Comparison of ENCODE assay signal across 17 cellular contexts in genomic region chrX:71995122-71995521, GRCh38.
DNase-seq lines count a peak whose midpoint lies in the region; ATAC-seq, FAIRE-seq and TF ChIP-seq lines count a peak whose summit lies in the region.
"Had no signal": no experiment of that assay in that cellular context is flagged by ENCODE, and none has a peak within 500 bp of the region (broad histone marks: within the 10 kb centered on the region; RNA-seq: fewer than 3 reads in every experiment).

No MANE protein-coding gene starts in this region.

- FAIRE-seq in HTR-8/SVneo (lab: Jason Lieb, UNC): peak; percentile 4
- FAIRE-seq: GM12892 had no signal

- no peak overlapping the region for H3K4me3 Mint-ChIP-seq in CD8-positive, alpha-beta memory T cell
- H3K4me3 Mint-ChIP-seq in effector memory CD8-positive, alpha-beta T cell: peak overlapping the region; percentile 25 to 29
- peak overlapping the region; percentile 26 for H3K4me3 Mint-ChIP-seq in natural killer cell
- no peak overlapping the region for H3K4me3 Mint-ChIP-seq in osteocyte (ENCODE audit: unreplicated experiment)
- H3K4me3 Mint-ChIP-seq: CD4-positive, CD25-positive, alpha-beta regulatory T cell had no signal

- no peaks in the 10 kb centered on the region for H3K79me2 ChIP-seq in OCI-LY7 (ENCODE audit: insufficient read depth, low read depth, low read length)

- H3K4me1 Mint-ChIP-seq in CD8-positive, alpha-beta memory T cell: peaks cover 29 to 44% (median 37%) of the 10 kb centered on the region in 3 donors
- H3K4me1 Mint-ChIP-seq in effector memory CD8-positive, alpha-beta T cell (ENCODE audit: low read depth in 2 of 2): peaks cover 32 to 35% of the 10 kb centered on the region in 2 donors
- H3K4me1 Mint-ChIP-seq in natural killer cell (peaks cover 52 to 59% of the 10 kb centered on the region in 2 donors), osteocyte (ENCODE audit: unreplicated experiment) (peaks cover 48% of the 10 kb centered on the region)

- no peaks in the 10 kb centered on the region for H4K20me1 ChIP-seq in OCI-LY7 (ENCODE audit: insufficient read depth, low read length)

- no TSS peak for BruUV-seq in OCI-LY7 (replicated peaks; lab: Mats Ljungman, UMichigan)

- H3K27me3 Mint-ChIP-seq in CD8-positive, alpha-beta memory T cell: peaks cover 0 to 5% of the 10 kb centered on the region in 2 donors
- no peaks in the 10 kb centered on the region for H3K27me3 Mint-ChIP-seq in effector memory CD8-positive, alpha-beta T cell
- H3K27me3 Mint-ChIP-seq in natural killer cell (ENCODE audit: low read depth in 2 of 2) (peaks cover 3 to 8% of the 10 kb centered on the region in 2 donors), osteocyte (ENCODE audit: unreplicated experiment) (no peaks in the 10 kb centered on the region)

- intact Hi-C loops in natural killer cell (cut with micrococcal nuclease) (no loop called here), OCI-LY7 (cut with micrococcal nuclease; ENCODE audit: unreplicated experiment) (loop anchor here (5.0 kb wide), 1 partner anchor 132 kb away; no protein-coding TSS in a partner anchor)

- H3K9me3 Mint-ChIP-seq in CD8-positive, alpha-beta memory T cell: no peaks in the 10 kb centered on the region
- H3K9me3 Mint-ChIP-seq in effector memory CD8-positive, alpha-beta T cell: no peaks in the 10 kb centered on the region
- H3K9me3 Mint-ChIP-seq in natural killer cell: no peaks in the 10 kb centered on the region
- H3K9me3 Mint-ChIP-seq in osteocyte (ENCODE audit: unreplicated experiment): peaks cover 5% of the 10 kb centered on the region
- H3K9me3 Mint-ChIP-seq: CD4-positive, CD25-positive, alpha-beta regulatory T cell had no signal

- POLR2A ChIA-PET in CD8-positive, alpha-beta memory T cell (lab: Charles Lee): no interaction called here
- POLR2A ChIA-PET in OCI-LY7 (lab: Charles Lee): interaction anchor here (0.6 kb wide), 1 partner anchor 10 kb away, joined by 7 read pairs; no protein-coding TSS in a partner anchor

- H3K27me3 ChIP-seq in CD8-positive, alpha-beta memory T cell (ENCODE audit: insufficient read depth, low read length, poor library complexity, severe bottlenecking): no peaks in the 10 kb centered on the region

- no peak overlapping the region for H2AFZ ChIP-seq in OCI-LY7 (ENCODE audit: low read length)

- H3K36me3 ChIP-seq in CD8-positive, alpha-beta memory T cell (ENCODE audit: insufficient read depth, low read length): no peaks in the 10 kb centered on the region
- H3K36me3 ChIP-seq in OCI-LY7 (ENCODE audit: insufficient read depth, low read length): no peaks in the 10 kb centered on the region
- H3K36me3 ChIP-seq: BLaER1, HAP-1 had no signal

- no peak overlapping the region for H3K4me2 ChIP-seq in OCI-LY7 (ENCODE audit: low read length)
- H3K4me2 ChIP-seq: BLaER1 had no signal

- TF ChIP-seq CTCF in natural killer cell (IDR thresholded peaks at IDR 0.05) (no peak), osteocyte (IDR thresholded peaks at IDR 0.05) (no peak), OCI-LY7 (conservative IDR thresholded peaks at IDR 0.05; ENCODE audit: low read length) (no peak)

- no peaks in the 10 kb centered on the region for H3K36me3 Mint-ChIP-seq in CD8-positive, alpha-beta memory T cell
- peaks cover 8% of the 10 kb centered on the region for H3K36me3 Mint-ChIP-seq in effector memory CD8-positive, alpha-beta T cell (ENCODE audit: insufficient read depth)
- H3K36me3 Mint-ChIP-seq in natural killer cell: no peaks in the 10 kb centered on the region
- H3K36me3 Mint-ChIP-seq in osteocyte (ENCODE audit: unreplicated experiment): no peaks in the 10 kb centered on the region
- H3K36me3 Mint-ChIP-seq: CD4-positive, CD25-positive, alpha-beta regulatory T cell had no signal

- no peaks in the 10 kb centered on the region for H3K9me3 ChIP-seq in CD8-positive, alpha-beta memory T cell (ENCODE audit: low read length)
- H3K9me3 ChIP-seq in OCI-LY7 (ENCODE audit: low read length): no peaks in the 10 kb centered on the region
- H3K9me3 ChIP-seq: BLaER1, HAP-1 had no signal

- H3K27ac ChIP-seq in CD8-positive, alpha-beta memory T cell (ENCODE audit: low read depth, low read length): no peak overlapping the region
- H3K27ac ChIP-seq in OCI-LY7 (ENCODE audit: low read depth, low read length, poor library complexity, severe bottlenecking): no peak overlapping the region
- H3K27ac ChIP-seq: BLaER1 had no signal

- DNase-seq in CD8-positive, alpha-beta memory T cell: no peak
- no peak for DNase-seq in HTR-8/SVneo (ENCODE audit: insufficient read length, low spot score)
- DNase-seq in effector memory CD8-positive, alpha-beta T cell: no peak
- no peak for DNase-seq in natural killer cell
- no peak for DNase-seq in osteocyte (ENCODE audit: extremely low spot score, unreplicated experiment)
- DNase-seq in OCI-LY7 (ENCODE audit: low spot score): no peak
- DNase-seq in mucosa of gallbladder (ENCODE audit: low spot score): no peak
- DNase-seq: 8988T; AML-193; CD4-positive, CD25-positive, alpha-beta regulatory T cell; DND-41; GDM1; GOT3; KBM-7 had no signal

- peak overlapping the region in 7 of 8 donors; percentile 12 to 84 (median 62) for H3K27ac Mint-ChIP-seq in CD8-positive, alpha-beta memory T cell
- peak overlapping the region; percentile 54 to 93 for H3K27ac Mint-ChIP-seq in effector memory CD8-positive, alpha-beta T cell
- H3K27ac Mint-ChIP-seq in natural killer cell: peak overlapping the region in 1 of 2 donors; percentile 64
- H3K27ac Mint-ChIP-seq in osteocyte (ENCODE audit: unreplicated experiment): no peak overlapping the region
- H3K27ac Mint-ChIP-seq: CD4-positive, CD25-positive, alpha-beta regulatory T cell had no signal

- no peak for ATAC-seq in effector memory CD8-positive, alpha-beta T cell (replicated peaks)
- ATAC-seq in natural killer cell: no peak

- no peaks in the 10 kb centered on the region for H3K9me2 ChIP-seq in OCI-LY7 (ENCODE audit: insufficient read depth, low read length)

- H3K4me3 ChIP-seq in CD8-positive, alpha-beta memory T cell (ENCODE audit: low read length): no peak overlapping the region
- H3K4me3 ChIP-seq in OCI-LY7 (ENCODE audit: low read depth, low read length, poor library complexity, severe bottlenecking): no peak overlapping the region
- H3K4me3 ChIP-seq: BLaER1, HAP-1 had no signal

- H3K4me1 ChIP-seq in CD8-positive, alpha-beta memory T cell (ENCODE audit: insufficient read depth, low read length): peaks cover 26% of the 10 kb centered on the region
- H3K4me1 ChIP-seq in OCI-LY7 (ENCODE audit: insufficient read depth, low read length, poor library complexity, severe bottlenecking): no peaks in the 10 kb centered on the region

- CTCF ChIA-PET in CD8-positive, alpha-beta memory T cell (lab: Charles Lee): no interaction called here
- CTCF ChIA-PET in OCI-LY7 (lab: Charles Lee; ENCODE audit: unreplicated experiment): no interaction called here

Comparison
In these comparisons a context has a peak if more than half of its experiments do, and no peak if none do; other contexts are left out.
1. H3K4me3 Mint-ChIP-seq: peak in effector memory CD8-positive, alpha-beta T cell (2 of 2) and natural killer cell (single experiment); none in CD8-positive, alpha-beta memory T cell (0 of 7) and osteocyte (single experiment).